21 cellular contexts compared by ENCODE assay signal in genomic region chr21:44078411-44078981, GRCh38. TPM values are rescaled to one million over a fixed set of nuclear protein-coding genes. Genes with fewer than 3 reads are reported as not detected.
A peak's percentile ranks its signal among the peaks of the same experiment; 100 is the strongest.
DNase-seq lines count a peak whose midpoint lies in the region; ATAC-seq, FAIRE-seq and TF ChIP-seq lines count a peak whose summit lies in the region.
"Had no signal": no experiment of that assay in that cellular context is flagged by ENCODE, and none has a peak within 500 bp of the region (broad histone marks: within the 10 kb centered on the region; RNA-seq: fewer than 3 reads in every experiment).

No MANE protein-coding gene starts in this region.

- in situ Hi-C loops in K562 (cut with MboI), result no loop called here

- CTCF ChIA-PET in K562 (lab: Yijun Ruan, JAX; ENCODE audit: low intra/inter-chr PET ratio), result no interaction called here

- H3K4me1 ChIP-seq in K562 (replicated peaks in 1 of 2; ENCODE audit: control insufficient read depth in 2 of 2, insufficient read depth in 2 of 2, low read length in 2 of 2), result peaks cover 0 to 6% of the 10 kb centered on the region in 2 experiments; a peak in 2 of 5 replicates

- H3K9ac ChIP-seq in K562 (ENCODE audit: insufficient read depth in 1 of 2, low read depth in 2 of 2, low read length in 2 of 2), result no peak overlapping the region
- H3K9ac ChIP-seq: GM23248 had no signal

- TF ChIP-seq POLR2A in K562 (conservative IDR thresholded peaks at IDR 0.05), result no peak

- TF ChIP-seq RAD21 in K562 (CRISPR knock-in tag; conservative IDR thresholded peaks at IDR 0.05 in 1 of 2, IDR thresholded peaks at IDR 0.05 in 1 of 2), result no peak

- no peaks in the 10 kb centered on the region for H3K27me3 Mint-ChIP-seq in activated T-cell treated with anti-CD3 and anti-CD28 coated beads, Interleukin-2, amount 50 U/mL, for 24 hours
- H3K27me3 Mint-ChIP-seq in progenitor cell of endocrine pancreas, result no peaks in the 10 kb centered on the region

- no peaks in the 10 kb centered on the region for H3K27me3 ChIP-seq in K562 (ENCODE audit: control insufficient read depth in 2 of 2, insufficient read depth in 2 of 2, low read length in 2 of 2)

- POLR2A ChIA-PET in K562 (lab: Yijun Ruan, JAX), result interaction anchor here (0.5 to 2.7 kb wide), 6 partner anchors 10 to 63 kb away, joined by 3 to 11 read pairs (median 3); no protein-coding TSS in a partner anchor

- no peak overlapping the region for H2AFZ ChIP-seq in K562 (ENCODE audit: low read depth, low read length)
- H2AFZ ChIP-seq: GM23248, PC-9 had no signal

- peak overlapping the region; percentile 69 for H3K27ac Mint-ChIP-seq in activated T-cell treated with anti-CD3 and anti-CD28 coated beads, Interleukin-2, amount 50 U/mL, for 24 hours
- H3K27ac Mint-ChIP-seq in progenitor cell of endocrine pancreas, result peak overlapping the region; percentile 59

- intact Hi-C loops in K562 (cut with micrococcal nuclease), result no loop called here

- peak; percentile 18 for DNase-seq in activated T-cell treated with anti-CD3 and anti-CD28 coated beads, Interleukin-2, amount 50 U/mL, for 24 hours
- no peak for DNase-seq in activated T-cell treated with anti-CD3 and anti-CD28 coated beads, Interleukin-2, amount 50 U/mL, for 48 hours
- DNase-seq in Jurkat, Clone E6-1 (ENCODE audit: low read depth, low spot score), result peak; percentile 80
- DNase-seq in K562 (ENCODE audit: extremely low read depth in 1 of 4, low spot score in 3 of 4) (no peak), progenitor cell of endocrine pancreas (ENCODE audit: low spot score, unreplicated experiment) (no peak), NCI-H1436 (lab: John Stamatoyannopoulos, UW) (no peak), GM10266 (ENCODE audit: extremely low spot score) (no peak)
- DNase-seq: ACHN; activated CD8-positive, alpha-beta memory T cell treated with anti-CD3 and anti-CD28 coated beads, Interleukin-2, amount 50 U/mL, for 4 hours; Caco-2; GM23248; islet precursor cell; NCI-H748 treated with DMSO at 0.1 percent for 48 hours; occipital lobe; PC-9; stimulated activated CD4-positive, alpha-beta T cell treated with anti-CD3 and anti-CD28 coated beads, Interleukin-4, amount 100 ng/mL, for 1 hour; stimulated activated CD8-positive, alpha-beta memory T cell treated with anti-CD3 and anti-CD28 coated beads, Interleukin-4, amount 100 ng/mL, for 48 hours; trophoblast cell had no signal

- 0 out of 2 replicates have a peak, but pooled peaks cover 5% of the 10 kb centered on the region for H4K20me1 ChIP-seq in K562 (replicated peaks; ENCODE audit: control insufficient read depth, insufficient read depth, low read length)

- no peaks in the 10 kb centered on the region for H3K9me3 Mint-ChIP-seq in activated T-cell treated with anti-CD3 and anti-CD28 coated beads, Interleukin-2, amount 50 U/mL, for 24 hours
- H3K9me3 Mint-ChIP-seq in progenitor cell of endocrine pancreas (ENCODE audit: low read depth), result no peaks in the 10 kb centered on the region

- ATAC-seq in K562, result no peak
- no peak for ATAC-seq in HG03442 (IDR thresholded peaks at IDR 0.05; ENCODE audit: unreplicated experiment)
- ATAC-seq: SK-N-SH treated with all-trans-retinoic acid at 6 μM for 48 hours had no signal

- H3K36me3 ChIP-seq in K562 (ENCODE audit: control insufficient read depth, insufficient read depth, low read length), result peaks cover 94% of the 10 kb centered on the region

- no peak overlapping the region for H3K27ac ChIP-seq in K562 (ENCODE audit: extremely low read depth, low read depth, low read length)
- H3K27ac ChIP-seq: GM23248, PC-9 had no signal

- H3K4me2 ChIP-seq in K562 (ENCODE audit: insufficient read depth, low read length), result no peak overlapping the region
- H3K4me2 ChIP-seq: PC-9 had no signal

- peaks cover 98% of the 10 kb centered on the region for H3K36me3 Mint-ChIP-seq in activated T-cell treated with anti-CD3 and anti-CD28 coated beads, Interleukin-2, amount 50 U/mL, for 24 hours (ENCODE audit: low read depth)
- peaks cover 34% of the 10 kb centered on the region for H3K36me3 Mint-ChIP-seq in progenitor cell of endocrine pancreas (ENCODE audit: insufficient read depth)

- TF ChIP-seq EP300 in K562 (IDR thresholded peaks at IDR 0.05; ENCODE audit: low read length), result no peak

- H3K4me3 ChIP-seq in Jurkat, Clone E6-1 (ENCODE audit: low read length), result peak overlapping the region; percentile 38
- H3K4me3 ChIP-seq in K562, result no peak overlapping the region
- H3K4me3 ChIP-seq: GM23248, PC-9 had no signal

- peaks cover 64% of the 10 kb centered on the region for H3K4me1 Mint-ChIP-seq in activated T-cell treated with anti-CD3 and anti-CD28 coated beads, Interleukin-2, amount 50 U/mL, for 24 hours (ENCODE audit: low read depth)
- peaks cover 10% of the 10 kb centered on the region for H3K4me1 Mint-ChIP-seq in progenitor cell of endocrine pancreas (ENCODE audit: low read depth)

- H3K9me1 ChIP-seq in K562 (ENCODE audit: control insufficient read depth, insufficient read depth, low read length), result no peaks in the 10 kb centered on the region

- 96% methylated on average over 5 of the region's 5 CpGs for WGBS in K562 (ENCODE audit: insufficient coverage, low coverage, missing lambda C conversion rate)

- no TSS peak for BruUV-seq in K562 (replicated peaks; lab: Mats Ljungman, UMichigan)

- TF ChIP-seq CTCF in K562 (IDR thresholded peaks at IDR 0.05 in 2 of 3, conservative IDR thresholded peaks at IDR 0.05 in 1 of 3; ENCODE audit: insufficient read depth in 2 of 3, low read depth in 1 of 3, low read length in 3 of 3) (no peak), progenitor cell of endocrine pancreas (IDR thresholded peaks at IDR 0.05; ENCODE audit: unreplicated experiment) (no peak), GM10266 (IDR thresholded peaks at IDR 0.05; ENCODE audit: control insufficient read depth, insufficient read depth, low read depth, missing control alignments) (no peak)

- no peak overlapping the region for H3K4me3 Mint-ChIP-seq in activated T-cell treated with anti-CD3 and anti-CD28 coated beads, Interleukin-2, amount 50 U/mL, for 24 hours
- no peak overlapping the region for H3K4me3 Mint-ChIP-seq in progenitor cell of endocrine pancreas (ENCODE audit: low read depth)

- no peaks in the 10 kb centered on the region for H3K79me2 ChIP-seq in K562 (ENCODE audit: control insufficient read depth, insufficient read depth, low read length)

- FAIRE-seq in K562 (lab: Jason Lieb, UNC), result peak; percentile 6
- FAIRE-seq: GM12891 had no signal

- H3K9me3 ChIP-seq in K562 (replicated peaks; ENCODE audit: control insufficient read depth, insufficient read depth, low read depth, low read length), result no peaks in the 10 kb centered on the region
- H3K9me3 ChIP-seq: Caco-2 had no signal

TF ChIP-seq in K562, 482 proteins besides CTCF, POLR2A, EP300 and RAD21 (continues in another document):
- no peak for TF ChIP-seq ZNF212 (CRISPR knock-in tag; IDR thresholded peaks at IDR 0.05)
- no peak for TF ChIP-seq ZNF174 (CRISPR knock-in tag; IDR thresholded peaks at IDR 0.05)
- no peak for TF ChIP-seq KDM5B (IDR thresholded peaks at IDR 0.05; ENCODE audit: insufficient replicate concordance, low read depth, low read length)
- TF ChIP-seq NR2C1 (IDR thresholded peaks at IDR 0.05), result no peak
- TF ChIP-seq NR2C1 (tag; IDR thresholded peaks at IDR 0.05), result no peak
- no peak for TF ChIP-seq ZNF695 (CRISPR knock-in tag; IDR thresholded peaks at IDR 0.05)
- TF ChIP-seq NRF1 (conservative IDR thresholded peaks at IDR 0.05 in 1 of 2, IDR thresholded peaks at IDR 0.05 in 1 of 2), result no peak
- TF ChIP-seq NFATC3 (IDR thresholded peaks at IDR 0.05), result no peak

RNA-seq across cellular contexts. Expression of gene PWP2, which starts 28.7 kb away (rescaled TPM):
- 31.5 TPM for polyA plus RNA-seq in Jurkat, Clone E6-1 (2012; ENCODE audit: insufficient read depth, insufficient read length)
- 95.1 and 192 TPM in 2 replicates for total RNA-seq in K562 (2011; cell fraction: chromatin; rRNA removed; ENCODE audit: low replicate concordance)
- 89.4 and 101 TPM in 2 replicates for total RNA-seq in K562 (2011; cell fraction: nucleolus; rRNA removed)
- total RNA-seq in K562 (2011; cell fraction: nucleoplasm; rRNA removed), result 53.8 and 68.3 TPM in 2 replicates
- total RNA-seq in K562 (2014; rRNA removed), result 47.0 and 58.9 TPM in 2 replicates
- 23.1 and 24.6 TPM in 2 replicates for total RNA-seq in K562 (2014; rRNA removed; fragmentation: Illumina TruSeq; extraction: Trizol)
- total RNA-seq in K562 (2015; rRNA removed; fragmentation: Illumina TruSeq; extraction: Trizol), result 33.1 and 36.6 TPM in 2 replicates
- 46.5 and 57.6 TPM in 2 replicates for total RNA-seq in K562 (2021)
- 27.7 and 28.7 TPM in 2 replicates for polyA plus RNA-seq in K562 (2011; rRNA removed)
- 30.3 and 42.8 TPM in 2 replicates for polyA plus RNA-seq in K562 (2011; cell fraction: cytosol; rRNA removed)
- 69.1 and 77.4 TPM in 2 replicates for polyA plus RNA-seq in K562 (2011; cell fraction: nucleus; rRNA removed)
- 19.4 and 34.4 TPM in 2 replicates for polyA plus RNA-seq in K562 (2012)
- polyA plus RNA-seq in K562 (2014; fragmentation: Illumina TruSeq; extraction: Trizol), result 31.1 and 35.2 TPM in 2 replicates
- 1 to 10 TPM in 1 of 2 experiments, under 1 TPM in 1; 0.72 to 1.9 TPM for polyA plus RNA-seq in K562 (2014; fragmentation: Nextera tagmentation; extraction: Ambion mirVana)
- polyA plus RNA-seq in K562 (2014; rRNA removed), result 35.3 and 40.6 TPM in 2 replicates
- 28.2 and 34.5 TPM in 2 replicates for polyA minus RNA-seq in K562 (2011; rRNA and poly(A)+ RNA removed)
- 22.5 and 27.6 TPM in 2 replicates for polyA minus RNA-seq in K562 (2011; cell fraction: cytosol; rRNA and poly(A)+ RNA removed)
- 32.7 and 47.2 TPM in 2 replicates for polyA minus RNA-seq in K562 (2011; cell fraction: nucleus; rRNA and poly(A)+ RNA removed)
- total RNA-seq in progenitor cell of endocrine pancreas, result 5.3 and 7.0 TPM in 2 replicates

RNA-seq across cellular contexts. Expression of gene GATD3, which starts 55.0 kb away (rescaled TPM):
- polyA plus RNA-seq in Jurkat, Clone E6-1 (2012; ENCODE audit: insufficient read depth, insufficient read length), result 62.2 TPM
- 125 and 198 TPM in 2 replicates for total RNA-seq in K562 (2011; cell fraction: chromatin; rRNA removed; ENCODE audit: low replicate concordance)
- 96.3 and 112 TPM in 2 replicates for total RNA-seq in K562 (2011; cell fraction: nucleolus; rRNA removed)
- total RNA-seq in K562 (2011; cell fraction: nucleoplasm; rRNA removed), result 120 and 121 TPM in 2 replicates
- total RNA-seq in K562 (2014; rRNA removed) (45.4 and 64.8 TPM in 2 replicates), K562 (2014; rRNA removed; fragmentation: Illumina TruSeq; extraction: Trizol) (20.4 and 26.6 TPM in 2 replicates), K562 (2015; rRNA removed; fragmentation: Illumina TruSeq; extraction: Trizol) (37.8 and 39.5 TPM in 2 replicates), K562 (2021) (70.1 and 77.0 TPM in 2 replicates), progenitor cell of endocrine pancreas (16.7 and 20.6 TPM in 2 replicates)
- polyA plus RNA-seq in K562 (2011; rRNA removed) (45.4 and 47.3 TPM in 2 replicates), K562 (2014; fragmentation: Illumina TruSeq; extraction: Trizol) (25.3 and 36.6 TPM in 2 replicates), K562 (2014; fragmentation: Nextera tagmentation; extraction: Ambion mirVana) (10 to 100 TPM; 11.2 to 24.9 TPM), K562 (2014; rRNA removed) (65.4 and 78.6 TPM in 2 replicates)
- polyA plus RNA-seq in K562 (2011; cell fraction: cytosol; rRNA removed), result 50.0 and 94.6 TPM in 2 replicates
- polyA plus RNA-seq in K562 (2011; cell fraction: nucleus; rRNA removed), result 97.1 and 134 TPM in 2 replicates
- 55.4 and 77.7 TPM in 2 replicates for polyA plus RNA-seq in K562 (2012)
- 22.0 and 25.5 TPM in 2 replicates for polyA minus RNA-seq in K562 (2011; rRNA and poly(A)+ RNA removed)
- polyA minus RNA-seq in K562 (2011; cell fraction: cytosol; rRNA and poly(A)+ RNA removed), result 21.8 and 29.4 TPM in 2 replicates
- 43.9 and 44.2 TPM in 2 replicates for polyA minus RNA-seq in K562 (2011; cell fraction: nucleus; rRNA and poly(A)+ RNA removed)

Comparison
In these comparisons a context has a peak if more than half of its experiments do, and no peak if none do; other contexts are left out.
1. DNase-seq: peak in activated T-cell treated with anti-CD3 and anti-CD28 coated beads, Interleukin-2, amount 50 U/mL, for 24 hours (single experiment) and Jurkat, Clone E6-1 (single experiment); none in activated T-cell treated with anti-CD3 and anti-CD28 coated beads, Interleukin-2, amount 50 U/mL, for 48 hours (0 of 2), K562 (0 of 4), progenitor cell of endocrine pancreas (single experiment), NCI-H1436 (single experiment) and GM10266 (single experiment).